8 cellular contexts compared by ENCODE assay signal in the genomic region with DNA sequence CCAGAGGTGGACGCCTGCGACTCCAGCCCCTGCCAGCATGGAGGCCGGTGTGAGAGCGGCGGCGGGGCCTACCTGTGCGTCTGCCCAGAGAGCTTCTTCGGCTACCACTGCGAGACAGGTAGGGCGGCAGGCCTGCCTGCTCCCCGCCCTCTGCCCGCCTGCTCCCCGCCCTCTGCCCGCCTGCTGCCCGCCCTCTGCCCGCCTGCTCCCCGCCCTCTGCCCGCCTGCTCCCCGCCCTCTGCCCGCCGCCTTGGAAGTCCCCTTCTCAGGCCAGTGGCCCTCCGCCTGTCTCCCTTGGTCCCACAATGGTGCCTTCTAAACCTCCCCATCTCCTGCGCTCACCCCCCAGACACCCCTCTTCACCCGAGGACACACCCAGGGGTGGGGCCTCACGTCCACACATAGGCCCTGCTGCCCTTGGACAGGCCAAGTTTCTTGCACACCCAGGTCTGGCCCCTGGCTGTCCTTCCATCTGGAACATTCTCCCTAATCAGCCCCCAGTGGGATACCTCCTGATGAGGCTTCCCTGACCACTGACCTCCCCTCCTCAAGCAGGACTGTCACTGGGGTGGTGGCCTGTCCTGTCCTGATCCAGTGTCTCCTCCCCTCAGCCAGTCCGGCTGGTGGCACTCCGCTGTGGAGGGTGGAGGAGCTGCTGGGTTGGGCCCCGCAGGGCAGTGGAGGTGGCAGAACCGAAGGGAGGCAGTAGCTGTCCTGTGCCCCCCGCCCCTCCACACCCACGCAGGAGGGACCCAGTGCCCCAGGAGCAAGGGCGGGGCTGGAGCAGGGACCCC. TPM values are rescaled to one million over a fixed set of nuclear protein-coding genes. Genes with fewer than 3 reads are reported as not detected.
A peak's percentile ranks its signal among the peaks of the same experiment; 100 is the strongest.
DNase-seq lines count a peak whose midpoint lies in the region; ATAC-seq, FAIRE-seq and TF ChIP-seq lines count a peak whose summit lies in the region.

No MANE protein-coding gene starts in this region.

- H3K27ac Mint-ChIP-seq in activated CD4-positive, alpha-beta T cell treated with anti-CD3 and anti-CD28 coated beads, Interleukin-2, amount 10 ng/mL, durations not matched to agents 24 days and 14 days, result no peak overlapping the region

- peak overlapping the region; percentile 20; the same call in 1 of the 2 replicates for H3K4me3 ChIP-seq in HUES6 (ENCODE audit: low read depth, low read length)
- H3K4me3 ChIP-seq in small intestine (ENCODE audit: low read depth in 1 of 2, low read length in 2 of 2), result no peak overlapping the region
- H3K4me3 ChIP-seq in uterus, result no peak overlapping the region
- H3K4me3 ChIP-seq in WERI-Rb-1 (ENCODE audit: low read depth, low read length), result no peak overlapping the region

- no peaks in the 10 kb centered on the region for H3K27me3 Mint-ChIP-seq in activated CD4-positive, alpha-beta T cell treated with anti-CD3 and anti-CD28 coated beads, Interleukin-2, amount 10 ng/mL, durations not matched to agents 24 days and 14 days

- peak; percentile 82 for DNase-seq in activated CD4-positive, alpha-beta T cell treated with anti-CD3 and anti-CD28 coated beads, Interleukin-2, amount 10 ng/mL, durations not matched to agents 24 days and 14 days
- peak; percentile 20 for DNase-seq in small intestine
- DNase-seq in NCI-H2107 treated with DMSO at 0.1 percent for 48 hours (lab: John Stamatoyannopoulos, UW; ENCODE audit: unreplicated experiment), result no peak
- DNase-seq in uterus, result no peak
- DNase-seq in WERI-Rb-1, result no peak

- peak in 1 of 2 donors; percentile 28 for TF ChIP-seq POLR2A in uterus (IDR thresholded peaks at IDR 0.05)

- H3K36me3 Mint-ChIP-seq in activated CD4-positive, alpha-beta T cell treated with anti-CD3 and anti-CD28 coated beads, Interleukin-2, amount 10 ng/mL, durations not matched to agents 24 days and 14 days (ENCODE audit: low read depth), result no peaks in the 10 kb centered on the region

- no peak overlapping the region for H3K27ac ChIP-seq in HUES6 (ENCODE audit: low read depth, low read length)
- H3K27ac ChIP-seq in small intestine (ENCODE audit: low read depth in 1 of 2, low read length in 1 of 2), result no peak overlapping the region
- no peak overlapping the region for H3K27ac ChIP-seq in uterus
- no peak overlapping the region for H3K27ac ChIP-seq in WERI-Rb-1

- peak overlapping the region; percentile 61 for H3K4me3 Mint-ChIP-seq in activated CD4-positive, alpha-beta T cell treated with anti-CD3 and anti-CD28 coated beads, Interleukin-2, amount 10 ng/mL, durations not matched to agents 24 days and 14 days

- peaks cover 2% of the 10 kb centered on the region for H3K4me1 Mint-ChIP-seq in activated CD4-positive, alpha-beta T cell treated with anti-CD3 and anti-CD28 coated beads, Interleukin-2, amount 10 ng/mL, durations not matched to agents 24 days and 14 days

- 19 to 35% (median 34%) methylated on average over 30 to 32 of the region's 32 CpGs for WGBS in small intestine, 3 donors

- TF ChIP-seq CTCF in uterus (IDR thresholded peaks at IDR 0.05) (no peak), WERI-Rb-1 (IDR thresholded peaks at IDR 0.05; ENCODE audit: low read depth, low read length) (no peak)

- H3K36me3 ChIP-seq in HUES6 (ENCODE audit: control insufficient read depth, insufficient read depth, low read length), result no peaks in the 10 kb centered on the region
- no peaks in the 10 kb centered on the region for H3K36me3 ChIP-seq in small intestine (ENCODE audit: control insufficient read depth in 2 of 2, insufficient read depth in 2 of 2, low read length in 2 of 2)
- H3K36me3 ChIP-seq in uterus, result no peaks in the 10 kb centered on the region
- H3K36me3 ChIP-seq in WERI-Rb-1, result no peaks in the 10 kb centered on the region

- FAIRE-seq in small intestine (lab: Jason Lieb, UNC), result no peak

- no peaks in the 10 kb centered on the region for H3K9me3 Mint-ChIP-seq in activated CD4-positive, alpha-beta T cell treated with anti-CD3 and anti-CD28 coated beads, Interleukin-2, amount 10 ng/mL, durations not matched to agents 24 days and 14 days

- H3K4me1 ChIP-seq in HUES6 (ENCODE audit: control insufficient read depth, insufficient read depth, low read length), result peaks cover 9% of the 10 kb centered on the region; the same call in 1 of the 2 replicates
- H3K4me1 ChIP-seq in small intestine (ENCODE audit: control insufficient read depth in 2 of 2, insufficient read depth in 1 of 2, low read depth in 1 of 2, low read length in 1 of 2), result no peaks in the 10 kb centered on the region
- H3K4me1 ChIP-seq in uterus, result no peaks in the 10 kb centered on the region

- intact Hi-C loops in activated CD4-positive, alpha-beta T cell treated with anti-CD3 and anti-CD28 coated beads, Interleukin-2, amount 10 ng/mL, durations not matched to agents 24 days and 14 days (cut with micrococcal nuclease), result no loop called here
- intact Hi-C loops in uterus (cut with DNase I; ENCODE audit: low total_unique reads), result no loop called here

- H3K27me3 ChIP-seq in HUES6 (ENCODE audit: control insufficient read depth, insufficient read depth, low read length), result peaks cover 7% of the 10 kb centered on the region; the same call in 1 of the 2 replicates
- no peaks in the 10 kb centered on the region for H3K27me3 ChIP-seq in small intestine (ENCODE audit: control insufficient read depth in 2 of 2, insufficient read depth in 2 of 2, low read length in 2 of 2)
- H3K27me3 ChIP-seq in uterus, result no peaks in the 10 kb centered on the region
- H3K27me3 ChIP-seq in WERI-Rb-1 (ENCODE audit: insufficient read depth, low read depth, severe bottlenecking), result no peaks in the 10 kb centered on the region

- ATAC-seq in esophagus mucosa, result peak; percentile 74
- no peak for ATAC-seq in GM18868 (IDR thresholded peaks at IDR 0.05; ENCODE audit: unreplicated experiment)

- H3K9me3 ChIP-seq in HUES6 (ENCODE audit: control insufficient read depth, insufficient read depth, low read depth, low read length), result no peaks in the 10 kb centered on the region
- no peaks in the 10 kb centered on the region for H3K9me3 ChIP-seq in small intestine (ENCODE audit: control insufficient read depth, low read depth)
- H3K9me3 ChIP-seq in uterus, result no peaks in the 10 kb centered on the region
- H3K9me3 ChIP-seq in WERI-Rb-1 (ENCODE audit: severe bottlenecking), result no peaks in the 10 kb centered on the region

- H3K9ac ChIP-seq in HUES6 (ENCODE audit: low read length), result no peak overlapping the region

RNA-seq across cellular contexts. Expression of a gene that starts 37.9 kb away (rescaled TPM):
- total RNA-seq in activated CD4-positive, alpha-beta T cell treated with anti-CD3 and anti-CD28 coated beads, Interleukin-2, amount 10 ng/mL, durations not matched to agents 24 days and 14 days, result 39.3 and 43.9 TPM in 2 replicates
- total RNA-seq in esophagus mucosa (23.7 TPM), uterus (100 to 1,000 TPM in 1 of 4 donors, 10 to 100 TPM in 3; 21.5 to 108 (median 41.3) TPM)
- 10 to 100 TPM; 25.3 to 31.6 (median 28.5) TPM for polyA plus RNA-seq in small intestine

Comparison
In these comparisons a context has a peak if more than half of its experiments do, and no peak if none do; other contexts are left out.
1. DNase-seq: peak in activated CD4-positive, alpha-beta T cell treated with anti-CD3 and anti-CD28 coated beads, Interleukin-2, amount 10 ng/mL, durations not matched to agents 24 days and 14 days (single experiment) and small intestine (single experiment); none in NCI-H2107 treated with DMSO at 0.1 percent for 48 hours (single experiment), uterus (0 of 2) and WERI-Rb-1 (single experiment).